In the genomic region with DNA sequence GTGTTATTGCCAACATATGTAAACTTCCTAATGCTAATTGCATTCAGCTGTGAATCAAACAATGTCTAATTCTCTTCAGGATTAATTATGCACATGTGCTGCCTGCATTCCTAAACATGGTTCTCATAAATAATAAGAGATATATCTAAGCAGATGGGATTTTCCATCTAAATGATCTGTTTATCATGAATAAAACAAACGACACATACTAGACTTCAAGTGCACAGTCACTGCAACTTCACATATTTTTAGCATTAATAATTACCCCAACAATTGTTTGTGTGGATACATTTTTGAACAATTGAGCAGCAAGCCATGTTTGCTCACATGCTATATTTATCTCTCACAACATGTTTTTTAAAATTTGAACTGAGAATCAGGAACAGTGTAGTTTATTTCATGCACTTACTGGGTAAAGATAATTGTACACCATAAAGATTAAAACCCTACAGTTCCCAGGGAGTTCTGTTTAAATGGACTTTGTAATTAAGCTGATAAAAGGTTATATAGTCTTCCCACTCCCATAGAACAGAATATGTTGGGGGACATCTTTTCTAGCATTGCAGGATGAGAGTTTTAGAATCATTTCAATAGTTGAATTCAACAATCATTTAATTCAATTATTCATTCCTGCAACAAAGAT, we compare ENCODE assay signal across 15 cellular contexts.
A peak's percentile ranks its signal among the peaks of the same experiment; 100 is the strongest.
DNase-seq lines count a peak whose midpoint lies in the region; TF ChIP-seq lines count a peak whose summit lies in the region.
"Had no signal": no experiment of that assay in that cellular context is flagged by ENCODE, and none has a peak within 500 bp of the region (broad histone marks: within the 10 kb centered on the region; RNA-seq: fewer than 3 reads in every experiment).

No MANE protein-coding gene starts in this region.

- peak overlapping the region; percentile 25 for H3K4me2 ChIP-seq in skeletal muscle satellite cell (ENCODE audit: low read length)
- H3K4me2 ChIP-seq: GM23338 had no signal

- H3K36me3 ChIP-seq in skeletal muscle satellite cell (ENCODE audit: insufficient read depth, low read length) (no peaks in the 10 kb centered on the region), Peyer's patch (no peaks in the 10 kb centered on the region)
- H3K36me3 ChIP-seq: tibial nerve had no signal

- H3K27me3 ChIP-seq in skeletal muscle satellite cell (ENCODE audit: control insufficient read depth, insufficient read depth, low read length) (no peaks in the 10 kb centered on the region), Peyer's patch (no peaks in the 10 kb centered on the region)
- H3K27me3 ChIP-seq: tibial nerve had no signal

- no peak overlapping the region for H3K4me3 ChIP-seq in fibroblast of villous mesenchyme (ENCODE audit: low read depth, low read length)
- no peak overlapping the region for H3K4me3 ChIP-seq in skeletal muscle satellite cell (ENCODE audit: low read length)
- H3K4me3 ChIP-seq in Peyer's patch = no peak overlapping the region
- H3K4me3 ChIP-seq: GM23338, tibial nerve had no signal

- TF ChIP-seq CTCF in fibroblast of villous mesenchyme (IDR thresholded peaks at IDR 0.05; ENCODE audit: insufficient read depth, low read depth, low read length) (no peak), Peyer's patch (IDR thresholded peaks at IDR 0.05) (no peak)

- peak overlapping the region; percentile 37 for H3K9ac ChIP-seq in skeletal muscle satellite cell (ENCODE audit: low read depth, low read length)

- peaks cover 18% of the 10 kb centered on the region for H3K4me1 ChIP-seq in skeletal muscle satellite cell (ENCODE audit: control insufficient read depth, insufficient read depth, low read length)
- no peaks in the 10 kb centered on the region for H3K4me1 ChIP-seq in Peyer's patch
- H3K4me1 ChIP-seq: tibial nerve had no signal

- H3K9me3 ChIP-seq in skeletal muscle satellite cell (replicated peaks; ENCODE audit: low read length) (no peaks in the 10 kb centered on the region), Peyer's patch (no peaks in the 10 kb centered on the region)
- H3K9me3 ChIP-seq: tibial nerve had no signal

- DNase-seq in GM03348 (ENCODE audit: low spot score) = peak; percentile 55
- peak; percentile 22 for DNase-seq in amniotic epithelial cell (ENCODE audit: low read depth)
- DNase-seq in fibroblast of villous mesenchyme (ENCODE audit: low read depth) = peak; percentile 29
- no peak for DNase-seq in T-helper 2 cell
- no peak for DNase-seq in Peyer's patch
- no peak for DNase-seq in epidermal melanocyte (ENCODE audit: insufficient read length, low spot score)
- DNase-seq: activated CD4-positive, CD25-positive, alpha-beta regulatory T cell treated with anti-CD3 and anti-CD28 coated beads, Interleukin-2, amount 50 U/mL, for 72 hours; activated gamma-delta T cell; CD8-positive, alpha-beta T cell; NCI-H146; NCI-H345; SHP77 had no signal

- no peak for TF ChIP-seq POLR2A in Peyer's patch (IDR thresholded peaks at IDR 0.05)

- H3K27ac ChIP-seq in Peyer's patch = no peak overlapping the region
- H3K27ac ChIP-seq: tibial nerve had no signal

Comparison
In these comparisons a context has a peak if more than half of its experiments do, and no peak if none do; other contexts are left out.
1. DNase-seq: peak in GM03348 (single experiment), amniotic epithelial cell (single experiment) and fibroblast of villous mesenchyme (single experiment); none in T-helper 2 cell (0 of 5), Peyer's patch (0 of 3) and epidermal melanocyte (single experiment).